In the genomic region with DNA sequence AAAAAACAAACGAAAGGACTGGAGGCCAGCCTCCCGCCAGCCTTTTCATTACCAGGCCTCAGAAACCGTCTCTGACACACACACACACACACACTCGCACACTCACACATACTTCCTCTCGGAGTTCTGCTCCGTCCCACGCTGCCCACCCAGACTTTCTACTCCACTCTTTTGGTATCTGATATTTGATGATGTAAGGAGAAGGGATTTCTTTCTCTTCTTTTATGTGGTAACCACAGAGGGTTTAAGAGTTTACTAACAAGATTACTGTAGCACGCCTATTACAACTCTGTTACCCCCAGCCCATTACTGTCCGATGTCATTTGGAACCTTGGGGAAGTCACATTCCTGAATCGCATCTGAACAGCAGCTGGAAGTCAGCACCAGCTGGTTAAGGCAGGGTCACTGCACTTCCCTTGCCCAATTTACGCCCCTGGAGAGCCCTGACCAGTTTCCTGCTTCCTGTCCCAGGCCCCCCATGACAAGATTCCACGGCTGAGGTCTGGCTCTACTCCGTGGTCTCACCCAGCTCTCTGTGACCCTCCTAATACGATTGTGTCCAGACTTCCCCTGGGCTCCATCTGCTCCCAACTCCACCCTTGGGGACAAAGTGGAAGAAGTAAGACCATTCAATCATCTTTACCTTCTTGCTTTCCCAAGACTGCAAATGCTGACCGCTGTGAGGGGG, we compare ENCODE assay signal across 8 cellular contexts. TPM values are rescaled to one million over a fixed set of nuclear protein-coding genes. Genes with fewer than 3 reads are reported as not detected.
DNase-seq lines count a peak whose midpoint lies in the region; ATAC-seq and TF ChIP-seq lines count a peak whose summit lies in the region.

No MANE protein-coding gene starts in this region.

- intact Hi-C loops in activated CD8-positive, alpha-beta T cell treated with anti-CD3 and anti-CD28 coated beads for 36 hours (cut with micrococcal nuclease) = no loop called here

- H3K27me3 Mint-ChIP-seq in activated CD8-positive, alpha-beta T cell treated with anti-CD3 and anti-CD28 coated beads for 36 hours = peaks cover 45% of the 10 kb centered on the region

- DNase-seq in HFF-Myc (ENCODE audit: extremely low read depth, low read depth) (no peak), cardiac muscle cell (ENCODE audit: low read depth in 1 of 2, low spot score in 1 of 2) (peak in 1 of 2 donors; percentile 80), NCI-H345 (lab: John Stamatoyannopoulos, UW) (no peak), GM10248 (ENCODE audit: extremely low spot score) (no peak)
- peak; percentile 48 for DNase-seq in activated CD8-positive, alpha-beta T cell treated with anti-CD3 and anti-CD28 coated beads for 36 hours

- H3K4me3 ChIP-seq in HFF-Myc (replicated peaks; ENCODE audit: low read depth, low read length) = peak overlapping the region; percentile 58
- H3K4me3 ChIP-seq in cardiac muscle cell = peak overlapping the region; percentile 83
- peak overlapping the region; percentile 75 for H3K4me3 ChIP-seq in rectal smooth muscle tissue (ENCODE audit: low read length)

- no peaks in the 10 kb centered on the region for H3K9me3 ChIP-seq in cardiac muscle cell (ENCODE audit: low read depth)

- CTCF ChIA-PET in activated CD8-positive, alpha-beta T cell treated with anti-CD3 and anti-CD28 coated beads for 36 hours (lab: Charles Lee) = interaction anchor here (1.3 kb wide), 1 partner anchor 14 kb away, joined by 7 read pairs; no protein-coding TSS in a partner anchor
- CTCF ChIA-PET in GM10248 (lab: Yijun Ruan, JAX) = no interaction called here

- ATAC-seq in activated CD8-positive, alpha-beta T cell treated with anti-CD3 and anti-CD28 coated beads for 36 hours = peak; percentile 21
- ATAC-seq in HG03432 (IDR thresholded peaks at IDR 0.05; ENCODE audit: unreplicated experiment) (no peak), HG02840 (IDR thresholded peaks at IDR 0.05; ENCODE audit: low FRiP score, unreplicated experiment) (no peak)

- H3K36me3 ChIP-seq in cardiac muscle cell (no peaks in the 10 kb centered on the region), rectal smooth muscle tissue (ENCODE audit: control insufficient read depth, insufficient read depth, low read length) (no peaks in the 10 kb centered on the region)

- peak overlapping the region; percentile 65 for H3K4me3 Mint-ChIP-seq in activated CD8-positive, alpha-beta T cell treated with anti-CD3 and anti-CD28 coated beads for 36 hours

- POLR2A ChIA-PET in activated CD8-positive, alpha-beta T cell treated with anti-CD3 and anti-CD28 coated beads for 36 hours (lab: Charles Lee) = no interaction called here
- POLR2A ChIA-PET in GM10248 (lab: Yijun Ruan, JAX) = no interaction called here

- no peaks in the 10 kb centered on the region for H3K27me3 ChIP-seq in cardiac muscle cell
- peaks cover 8% of the 10 kb centered on the region for H3K27me3 ChIP-seq in rectal smooth muscle tissue (ENCODE audit: control insufficient read depth, insufficient read depth, low read length)

- H3K9ac ChIP-seq in rectal smooth muscle tissue (ENCODE audit: low read length) = peak overlapping the region; percentile 52

- no peak overlapping the region for H3K27ac Mint-ChIP-seq in activated CD8-positive, alpha-beta T cell treated with anti-CD3 and anti-CD28 coated beads for 36 hours

- H3K4me1 Mint-ChIP-seq in activated CD8-positive, alpha-beta T cell treated with anti-CD3 and anti-CD28 coated beads for 36 hours (ENCODE audit: low read depth) = peaks cover 14% of the 10 kb centered on the region

- no peaks in the 10 kb centered on the region for H3K9me3 Mint-ChIP-seq in activated CD8-positive, alpha-beta T cell treated with anti-CD3 and anti-CD28 coated beads for 36 hours

- H3K27ac ChIP-seq in cardiac muscle cell = no peak overlapping the region
- peak overlapping the region; percentile 70 for H3K27ac ChIP-seq in rectal smooth muscle tissue (ENCODE audit: low read depth, low read length)

- TF ChIP-seq CTCF in HFF-Myc (IDR thresholded peaks at IDR 0.05; ENCODE audit: low read depth, low read length, missing control alignments) (no peak), cardiac muscle cell (IDR thresholded peaks at IDR 0.05; ENCODE audit: low read depth, low read length) (no peak), GM10248 (IDR thresholded peaks at IDR 0.05; ENCODE audit: control extremely low read depth, extremely low read depth, low read depth, missing control alignments) (no peak)
- TF ChIP-seq CTCF in activated CD8-positive, alpha-beta T cell treated with anti-CD3 and anti-CD28 coated beads for 36 hours (IDR thresholded peaks at IDR 0.05) = no peak

- H3K4me1 ChIP-seq in cardiac muscle cell (ENCODE audit: low read depth) (peaks cover 16% of the 10 kb centered on the region), rectal smooth muscle tissue (ENCODE audit: control insufficient read depth, insufficient read depth, low read length) (peaks cover 12% of the 10 kb centered on the region)

- H3K36me3 Mint-ChIP-seq in activated CD8-positive, alpha-beta T cell treated with anti-CD3 and anti-CD28 coated beads for 36 hours (ENCODE audit: low read depth) = no peaks in the 10 kb centered on the region

RNA-seq across cellular contexts. Expression of a gene that starts 1.1 kb away (rescaled TPM):
- not detected for total RNA-seq in activated CD8-positive, alpha-beta T cell treated with anti-CD3 and anti-CD28 coated beads for 36 hours
- total RNA-seq in cardiac muscle cell = 8.9 and 21.7 TPM in 2 replicates
- 14.0 and 18.2 TPM in 2 replicates for polyA plus RNA-seq in cardiac muscle cell

RNA-seq across cellular contexts. Expression of a gene that starts 33.2 kb away (rescaled TPM):
- total RNA-seq in activated CD8-positive, alpha-beta T cell treated with anti-CD3 and anti-CD28 coated beads for 36 hours = 10 to 100 TPM; 20.0 to 21.5 TPM
- total RNA-seq in cardiac muscle cell = 22.6 and 31.1 TPM in 2 replicates
- 13.9 and 23.0 TPM in 2 replicates for polyA plus RNA-seq in cardiac muscle cell

RNA-seq across cellular contexts. Expression of a gene that starts 57.0 kb away (rescaled TPM):
- total RNA-seq in activated CD8-positive, alpha-beta T cell treated with anti-CD3 and anti-CD28 coated beads for 36 hours = 100 to 1,000 TPM; 159 to 177 TPM
- total RNA-seq in cardiac muscle cell = 267 and 1,003 TPM in 2 replicates
- 391 and 693 TPM in 2 replicates for polyA plus RNA-seq in cardiac muscle cell
